16 cellular contexts compared by ENCODE assay signal in genomic region chr11:119693253-119693815, GRCh38. TPM values are rescaled to one million over a fixed set of nuclear protein-coding genes. Genes with fewer than 3 reads are reported as not detected.
DNase-seq lines count a peak whose midpoint lies in the region; ATAC-seq and TF ChIP-seq lines count a peak whose summit lies in the region.
"Had no signal": no experiment of that assay in that cellular context is flagged by ENCODE, and none has a peak within 500 bp of the region (broad histone marks: within the 10 kb centered on the region; RNA-seq: fewer than 3 reads in every experiment).

No MANE protein-coding gene starts in this region.

- H3K4me3 Mint-ChIP-seq in activated T-helper 17 cell treated with anti-CD3 and anti-CD28 coated beads, Interleukin-2, amount 50 U/mL, for 72 hours, result no peak overlapping the region
- H3K4me3 Mint-ChIP-seq in neural crest cell (no peak overlapping the region), chondrocyte (ENCODE audit: unreplicated experiment) (no peak overlapping the region)
- H3K4me3 Mint-ChIP-seq: dendritic cell treated with granulocyte-macrophage colony-stimulating factor and Interleukin-4, amounts not matched to agents 40 ng/mL and 50 ng/mL, for 4 days had no signal

- H3K27ac Mint-ChIP-seq in activated T-helper 17 cell treated with anti-CD3 and anti-CD28 coated beads, Interleukin-2, amount 50 U/mL, for 72 hours, result peak overlapping the region; percentile 38
- H3K27ac Mint-ChIP-seq in neural crest cell (ENCODE audit: unreplicated experiment), result peak overlapping the region; percentile 37
- H3K27ac Mint-ChIP-seq in chondrocyte (ENCODE audit: unreplicated experiment), result no peak overlapping the region
- H3K27ac Mint-ChIP-seq: dendritic cell treated with granulocyte-macrophage colony-stimulating factor and Interleukin-4, amounts not matched to agents 40 ng/mL and 50 ng/mL, for 4 days had no signal

- H3K9me3 Mint-ChIP-seq in activated T-helper 17 cell treated with anti-CD3 and anti-CD28 coated beads, Interleukin-2, amount 50 U/mL, for 72 hours, result no peaks in the 10 kb centered on the region
- H3K9me3 Mint-ChIP-seq in neural crest cell (no peaks in the 10 kb centered on the region), chondrocyte (ENCODE audit: low read depth) (no peaks in the 10 kb centered on the region)
- H3K9me3 Mint-ChIP-seq: dendritic cell treated with granulocyte-macrophage colony-stimulating factor and Interleukin-4, amounts not matched to agents 40 ng/mL and 50 ng/mL, for 4 days had no signal

- intact Hi-C loops in sigmoid colon (cut with DNase I), result no loop called here

- no peak for ATAC-seq in activated T-helper 17 cell treated with anti-CD3 and anti-CD28 coated beads, Interleukin-2, amount 50 U/mL, for 72 hours (replicated peaks)
- ATAC-seq in HG02610 (IDR thresholded peaks at IDR 0.05; ENCODE audit: unreplicated experiment), result no peak
- ATAC-seq: SK-N-SH treated with all-trans-retinoic acid at 6 μM for 48 hours had no signal

- TF ChIP-seq EP300 in sigmoid colon (IDR thresholded peaks at IDR 0.05), result no peak

- H3K36me3 Mint-ChIP-seq in activated T-helper 17 cell treated with anti-CD3 and anti-CD28 coated beads, Interleukin-2, amount 50 U/mL, for 72 hours (ENCODE audit: low read depth), result no peaks in the 10 kb centered on the region
- H3K36me3 Mint-ChIP-seq in neural crest cell (ENCODE audit: low read depth) (no peaks in the 10 kb centered on the region), chondrocyte (ENCODE audit: low read depth) (no peaks in the 10 kb centered on the region)

- H3K27ac ChIP-seq in HL-60 (replicated peaks), result peak overlapping the region; percentile 70
- no peak overlapping the region for H3K27ac ChIP-seq in sigmoid colon
- H3K27ac ChIP-seq: tibial nerve had no signal

- TF ChIP-seq CTCF in HL-60 (IDR thresholded peaks at IDR 0.05; ENCODE audit: insufficient read depth, low read length) (no peak), neural crest cell (conservative IDR thresholded peaks at IDR 0.05) (no peak), chondrocyte (IDR thresholded peaks at IDR 0.05) (no peak), sigmoid colon (IDR thresholded peaks at IDR 0.05) (no peak)

- peak; percentile 39 for DNase-seq in DMS53 (lab: John Stamatoyannopoulos, UW)
- no peak for DNase-seq in DMS53 treated with DMSO at 0.1 percent for 48 hours (lab: John Stamatoyannopoulos, UW; ENCODE audit: unreplicated experiment)
- DNase-seq in HL-60 (ENCODE audit: low read depth in 1 of 2, low spot score in 1 of 2), result no peak
- DNase-seq in neural crest cell (ENCODE audit: low read depth, low spot score), result no peak
- no peak for DNase-seq in chondrocyte (ENCODE audit: low spot score)
- DNase-seq in sigmoid colon, result no peak
- DNase-seq: 8988T; C1 segment of cervical spinal cord; NCI-H1930; nucleus accumbens; stimulated activated CD4-positive, alpha-beta T cell treated with anti-CD3 and anti-CD28 coated beads, Interleukin-4, amount 100 ng/mL, for 4 hours had no signal

- H3K27me3 Mint-ChIP-seq in activated T-helper 17 cell treated with anti-CD3 and anti-CD28 coated beads, Interleukin-2, amount 50 U/mL, for 72 hours, result no peaks in the 10 kb centered on the region
- H3K27me3 Mint-ChIP-seq in neural crest cell (ENCODE audit: low read depth) (no peaks in the 10 kb centered on the region), chondrocyte (ENCODE audit: low read depth) (no peaks in the 10 kb centered on the region)
- H3K27me3 Mint-ChIP-seq: dendritic cell treated with granulocyte-macrophage colony-stimulating factor and Interleukin-4, amounts not matched to agents 40 ng/mL and 50 ng/mL, for 4 days had no signal

- TF ChIP-seq POLR2A in sigmoid colon (IDR thresholded peaks at IDR 0.05), result no peak

- H3K4me3 ChIP-seq in HL-60 (replicated peaks; ENCODE audit: insufficient read depth, low read length) (no peak overlapping the region), sigmoid colon (no peak overlapping the region)
- H3K4me3 ChIP-seq: tibial nerve had no signal

- WGBS in sigmoid colon, 2 donors, result 56 to 68% methylated on average over 7 of the region's 7 CpGs

- H3K4me1 ChIP-seq in sigmoid colon, result peaks cover 0 to 1% (median 0%) of the 10 kb centered on the region in 4 donors

- H3K36me3 ChIP-seq in sigmoid colon, result no peaks in the 10 kb centered on the region
- H3K36me3 ChIP-seq: tibial nerve had no signal

- H3K27me3 ChIP-seq in HL-60 (ENCODE audit: insufficient read depth, poor library complexity, severe bottlenecking) (no peaks in the 10 kb centered on the region), sigmoid colon (no peaks in the 10 kb centered on the region)
- H3K27me3 ChIP-seq: tibial nerve had no signal

- peaks cover 0 to 5% (median 0%) of the 10 kb centered on the region in 4 donors for H3K9me3 ChIP-seq in sigmoid colon
- H3K9me3 ChIP-seq: tibial nerve had no signal

- peaks cover 5% of the 10 kb centered on the region for H3K4me1 Mint-ChIP-seq in activated T-helper 17 cell treated with anti-CD3 and anti-CD28 coated beads, Interleukin-2, amount 50 U/mL, for 72 hours
- H3K4me1 Mint-ChIP-seq in neural crest cell (peaks cover 42% of the 10 kb centered on the region), chondrocyte (ENCODE audit: low read depth) (no peaks in the 10 kb centered on the region)

RNA-seq across cellular contexts. Expression of gene NECTIN1, which starts 35.7 kb away (rescaled TPM):
- total RNA-seq in activated T-helper 17 cell treated with anti-CD3 and anti-CD28 coated beads, Interleukin-2, amount 50 U/mL, for 72 hours, result 1 to 10 TPM in 1 of 2 donors, under 1 TPM in 1; 0.78 to 2.3 TPM
- total RNA-seq in neural crest cell (44.6 and 49.2 TPM in 2 replicates), chondrocyte (9.1 to 10.3 TPM (median 9.7 TPM) in 3 replicates), sigmoid colon (1 to 10 TPM in 3 of 4 donors, under 1 TPM in 1; 0.16 to 1.7 (median 1.1) TPM)
- 10 to 100 TPM in 1 of 3 donors, 1 to 10 TPM in 2; 2.8 to 19.0 (median 6.6) TPM for polyA plus RNA-seq in sigmoid colon
